16 cellular contexts compared by ENCODE assay signal in the genomic region with DNA sequence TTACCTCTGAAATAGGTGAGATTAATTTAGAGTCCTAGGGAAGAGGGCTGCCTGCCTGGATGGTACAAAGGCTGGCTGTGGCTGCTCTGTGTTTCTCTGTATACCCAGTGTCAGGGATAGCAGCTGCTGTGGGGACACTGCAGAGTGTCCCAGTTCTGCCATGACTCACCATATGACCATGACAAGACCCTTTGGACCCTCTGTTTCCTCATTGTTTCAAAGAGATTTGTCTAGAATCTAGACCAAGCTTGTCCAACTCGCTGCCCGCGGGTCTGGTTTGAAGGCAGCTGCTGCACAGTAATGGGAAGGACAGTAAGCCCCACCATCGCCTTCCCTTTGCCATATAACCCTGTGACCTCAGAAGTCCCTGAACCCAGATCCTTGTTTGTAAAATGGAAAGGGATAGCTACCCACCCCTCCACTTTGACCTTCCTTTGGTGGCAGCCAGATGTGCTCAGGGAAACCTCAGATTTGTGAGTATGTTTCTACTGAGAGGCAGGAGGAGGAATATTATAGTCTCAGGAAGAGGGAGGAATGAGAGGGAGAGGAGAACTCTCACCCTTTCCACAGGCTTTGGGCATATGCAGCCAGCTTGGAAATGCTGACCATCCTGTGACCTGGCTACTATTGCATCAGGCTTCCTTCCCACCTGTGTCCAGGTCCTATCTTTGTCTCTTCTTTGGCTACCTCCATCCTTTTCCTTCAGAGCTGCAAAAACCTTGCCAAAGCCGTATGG. TPM values are rescaled to one million over a fixed set of nuclear protein-coding genes. Genes with fewer than 3 reads are reported as not detected.
DNase-seq lines count a peak whose midpoint lies in the region; ATAC-seq and TF ChIP-seq lines count a peak whose summit lies in the region.
"Had no signal": no experiment of that assay in that cellular context is flagged by ENCODE, and none has a peak within 500 bp of the region (broad histone marks: within the 10 kb centered on the region; RNA-seq: fewer than 3 reads in every experiment).

No MANE protein-coding gene starts in this region.

- peaks cover 24% of the 10 kb centered on the region for H3K36me3 Mint-ChIP-seq in CD4-positive, alpha-beta T cell (ENCODE audit: low read depth)
- H3K36me3 Mint-ChIP-seq in naive thymus-derived CD8-positive, alpha-beta T cell, result peaks cover 0 to 30% (median 0%) of the 10 kb centered on the region in 3 donors
- H3K36me3 Mint-ChIP-seq: CD14-positive monocyte had no signal

- H3K4me1 Mint-ChIP-seq in CD4-positive, alpha-beta T cell (ENCODE audit: low read depth), result peaks cover 93% of the 10 kb centered on the region
- H3K4me1 Mint-ChIP-seq in naive thymus-derived CD8-positive, alpha-beta T cell, result peaks cover 58 to 99% (median 97%) of the 10 kb centered on the region in 4 donors
- H3K4me1 Mint-ChIP-seq: CD14-positive monocyte had no signal

- POLR2A ChIA-PET in CD4-positive, alpha-beta T cell (lab: Charles Lee), result interaction anchor here (0.6 to 5.4 kb wide), 2 partner anchors 11 to 542 kb away, joined by 3 to 99 read pairs; partner anchors contain the start of gene PLCG1
- POLR2A ChIA-PET in naive thymus-derived CD8-positive, alpha-beta T cell (lab: Charles Lee), result interaction anchor here (1.1 to 22.6 kb wide), 3 partner anchors 9 to 11 kb away, joined by 3 to 734 read pairs (median 3); partner anchors contain the start of gene PLCG1

- no peaks in the 10 kb centered on the region for H3K9me3 Mint-ChIP-seq in CD4-positive, alpha-beta T cell
- no peaks in the 10 kb centered on the region for H3K9me3 Mint-ChIP-seq in naive thymus-derived CD8-positive, alpha-beta T cell

- H3K4me3 ChIP-seq in dorsolateral prefrontal cortex, result no peak overlapping the region

- intact Hi-C loops in CD4-positive, alpha-beta T cell (cut with DNase I, micrococcal nuclease), result no loop called here
- intact Hi-C loops in dorsolateral prefrontal cortex (cut with DNase I), result no loop called here

- DNase-seq in CD4-positive, alpha-beta T cell, result no peak
- DNase-seq in dorsolateral prefrontal cortex, result no peak
- DNase-seq in naive thymus-derived CD8-positive, alpha-beta T cell, result no peak
- DNase-seq in kidney glomerular epithelial cell (lab: John Stamatoyannopoulos, UW), result no peak
- DNase-seq in activated effector memory CD4-positive, alpha-beta T cell treated with anti-CD3 and anti-CD28 coated beads, Interleukin-2, amount 50 U/mL, for 16 hours, result no peak
- DNase-seq: activated CD4-positive, CD25-positive, alpha-beta regulatory T cell; activated effector memory CD4-positive, alpha-beta T cell treated with Interleukin-2 at 50 U/mL for 16 hours; cerebellar nuclear complex; midbrain; NCI-H1092; SK-N-SH had no signal

- no peak for TF ChIP-seq CTCF in CD4-positive, alpha-beta T cell (IDR thresholded peaks at IDR 0.05)
- TF ChIP-seq CTCF in dorsolateral prefrontal cortex (IDR thresholded peaks at IDR 0.05 in 54 of 56, conservative IDR thresholded peaks at IDR 0.05 in 2 of 56; ENCODE audit: low read depth in 1 of 56, partially characterized antibody in 56 of 56), result no peak

- peak overlapping the region; percentile 96 for H3K27ac Mint-ChIP-seq in CD4-positive, alpha-beta T cell
- peak overlapping the region; percentile 89 to 99 (median 95) for H3K27ac Mint-ChIP-seq in naive thymus-derived CD8-positive, alpha-beta T cell

- H3K4me3 Mint-ChIP-seq in CD4-positive, alpha-beta T cell, result peak overlapping the region; percentile 74
- H3K4me3 Mint-ChIP-seq in naive thymus-derived CD8-positive, alpha-beta T cell, result peak overlapping the region in 9 of 10 donors; percentile 29 to 90 (median 80)

- CTCF ChIA-PET in CD4-positive, alpha-beta T cell (lab: Charles Lee), result interaction anchor here (1.0 to 2.5 kb wide), 6 partner anchors 8 to 81 kb away, joined by 3 to 9 read pairs (median 4); no protein-coding TSS in a partner anchor

- peaks cover 42% of the 10 kb centered on the region for H3K36me3 ChIP-seq in KOPT-K1 (ENCODE audit: insufficient read depth, low read length)

- H3K27me3 ChIP-seq in CD4-positive, alpha-beta T cell (ENCODE audit: control insufficient read depth, insufficient read depth, low read length), result no peaks in the 10 kb centered on the region
- H3K27me3 ChIP-seq in dorsolateral prefrontal cortex, result no peaks in the 10 kb centered on the region

- H3K9me3 ChIP-seq in CD4-positive, alpha-beta T cell (ENCODE audit: control insufficient read depth, low read length), result no peaks in the 10 kb centered on the region
- H3K9me3 ChIP-seq in KOPT-K1 (ENCODE audit: insufficient read depth, low read length, poor library complexity, severe bottlenecking), result no peaks in the 10 kb centered on the region
- H3K9me3 ChIP-seq: SK-N-SH had no signal

- no peaks in the 10 kb centered on the region for H3K27me3 Mint-ChIP-seq in CD4-positive, alpha-beta T cell
- H3K27me3 Mint-ChIP-seq in naive thymus-derived CD8-positive, alpha-beta T cell, result no peaks in the 10 kb centered on the region

- H3K27ac ChIP-seq in CD4-positive, alpha-beta T cell (ENCODE audit: low read depth, low read length), result peak overlapping the region; percentile 56
- H3K27ac ChIP-seq in KOPT-K1 (ENCODE audit: low read depth, low read length, poor library complexity, severe bottlenecking) (peak overlapping the region; percentile 39), dorsolateral prefrontal cortex (peak overlapping the region in 54 of 59 donors; percentile 1 to 99 (median 68))

- no peak for ATAC-seq in CD4-positive, alpha-beta T cell (ENCODE audit: poor library complexity)
- no peak for ATAC-seq in naive thymus-derived CD8-positive, alpha-beta T cell
- ATAC-seq in GM19452 (IDR thresholded peaks at IDR 0.05; ENCODE audit: unreplicated experiment) (no peak), GM21576 (IDR thresholded peaks at IDR 0.05; ENCODE audit: unreplicated experiment) (no peak)
- ATAC-seq: esophagus mucosa had no signal

RNA-seq across cellular contexts. Expression of gene PLCG1, which starts 14.0 kb away (rescaled TPM):
- 100 to 1,000 TPM; 387 to 404 TPM for total RNA-seq in CD4-positive, alpha-beta T cell
- 100 to 1,000 TPM; 110 to 346 (median 179) TPM for total RNA-seq in dorsolateral prefrontal cortex
- total RNA-seq in naive thymus-derived CD8-positive, alpha-beta T cell, result 100 to 1,000 TPM; 384 to 393 TPM
- polyA plus RNA-seq in naive thymus-derived CD8-positive, alpha-beta T cell, result 10 to 100 TPM; 37.4 to 92.5 (median 53.2) TPM
